Comparison of ENCODE assay signal across 8 cellular contexts in genomic region chr1:67735806-67736627, GRCh38. TPM values are rescaled to one million over a fixed set of nuclear protein-coding genes. Genes with fewer than 3 reads are reported as not detected.
DNase-seq lines count a peak whose midpoint lies in the region; ATAC-seq, FAIRE-seq and TF ChIP-seq lines count a peak whose summit lies in the region.

No MANE protein-coding gene starts in this region.

- H3K9me1 ChIP-seq in keratinocyte (ENCODE audit: control insufficient read depth, extremely low read depth, insufficient read depth, low read length): no peaks in the 10 kb centered on the region

- peak; percentile 97 for FAIRE-seq in keratinocyte (lab: Jason Lieb, UNC)

- peaks cover 53% of the 10 kb centered on the region for H3K79me2 ChIP-seq in keratinocyte (ENCODE audit: control insufficient read depth, insufficient read depth, low read length)

- H3K4me2 ChIP-seq in keratinocyte (ENCODE audit: control insufficient read depth, extremely low read depth, insufficient read depth, low read depth, low read length): peak overlapping the region; percentile 90

- DNase-seq in DMS 273 treated with DMSO at 0.1 percent for 48 hours (lab: John Stamatoyannopoulos, UW) (peak; percentile 52), GM20000 (ENCODE audit: low spot score) (peak; percentile 46), SK-N-MC (ENCODE audit: low read depth, low spot score) (peak; percentile 55), astrocyte of the spinal cord (ENCODE audit: low read depth, low spot score) (peak; percentile 94), keratinocyte (ENCODE audit: low read depth, low spot score) (no peak), smooth muscle cell of the brain vasculature (ENCODE audit: low read depth, low spot score) (peak; percentile 91), NCI-H82 (lab: John Stamatoyannopoulos, UW) (no peak)

- no peaks in the 10 kb centered on the region for H3K27me3 ChIP-seq in keratinocyte (ENCODE audit: control insufficient read depth, extremely low read depth, insufficient read depth, low read length)

- H2AFZ ChIP-seq in keratinocyte (ENCODE audit: control insufficient read depth, low read length): peak overlapping the region; percentile 45

- no peaks in the 10 kb centered on the region for H4K20me1 ChIP-seq in keratinocyte (ENCODE audit: control insufficient read depth, extremely low read depth, insufficient read depth, low read length)

- H3K36me3 ChIP-seq in SK-N-MC (ENCODE audit: insufficient read depth, low read length) (no peaks in the 10 kb centered on the region), keratinocyte (ENCODE audit: control insufficient read depth in 2 of 2, extremely low read depth in 1 of 2, insufficient read depth in 2 of 2, low read length in 2 of 2) (peaks cover 6 to 12% of the 10 kb centered on the region in 2 experiments)

- H3K4me1 ChIP-seq in keratinocyte (ENCODE audit: control insufficient read depth, extremely low read depth, insufficient read depth, low read length): peaks cover 33% of the 10 kb centered on the region

- no peak overlapping the region for H3K27ac ChIP-seq in SK-N-MC
- peak overlapping the region; percentile 87 for H3K27ac ChIP-seq in keratinocyte (ENCODE audit: control insufficient read depth, insufficient read depth, low read length)

- in situ Hi-C loops in astrocyte of the spinal cord (cut with HindIII; ENCODE audit: low sequenced_read_pairs): no loop called here

- peak; percentile 94 for ATAC-seq in HG03571 (IDR thresholded peaks at IDR 0.05; ENCODE audit: unreplicated experiment)

- H3K9ac ChIP-seq in SK-N-MC (ENCODE audit: insufficient read length) (no peak overlapping the region), keratinocyte (ENCODE audit: control insufficient read depth, extremely low read depth, insufficient read depth, low read length) (peak overlapping the region; percentile 66)

- H3K4me3 ChIP-seq in SK-N-MC (no peak overlapping the region), astrocyte of the spinal cord (ENCODE audit: low read depth, low read length) (no peak overlapping the region), keratinocyte (ENCODE audit: control insufficient read depth in 2 of 3, extremely low read depth in 1 of 3, insufficient read depth in 2 of 3, low read depth in 1 of 3, low read length in 3 of 3) (peak overlapping the region in 2 of 3 experiments; percentile 34 to 40)

- H3K9me3 ChIP-seq in SK-N-MC (ENCODE audit: low read depth, low read length) (no peaks in the 10 kb centered on the region), keratinocyte (ENCODE audit: control insufficient read depth, low read depth, low read length) (no peaks in the 10 kb centered on the region)

- dilution Hi-C loops in keratinocyte (cut with MboI; ENCODE audit: extremely low pct_ligation_motif_present, low sequenced_read_pairs): no loop called here

- TF ChIP-seq CTCF in GM20000 (IDR thresholded peaks at IDR 0.05; ENCODE audit: extremely low read depth, missing control alignments): no peak
- TF ChIP-seq CTCF in astrocyte of the spinal cord (IDR thresholded peaks at IDR 0.05; ENCODE audit: low read depth, low read length): no peak
- no peak for TF ChIP-seq CTCF in keratinocyte (optimal IDR thresholded peaks at IDR 0.05 in 1 of 3, IDR thresholded peaks at IDR 0.05 in 1 of 3, conservative IDR thresholded peaks at IDR 0.05 in 1 of 3; ENCODE audit: extremely low read depth in 1 of 3, insufficient read depth in 2 of 3, low read length in 3 of 3)

RNA-seq across cellular contexts. Expression of gene GADD45A, which starts 51.0 kb away (rescaled TPM):
- polyA plus RNA-seq in keratinocyte: 109 to 151 TPM (median 124 TPM) in 3 replicates
- polyA plus RNA-seq in keratinocyte (2011; ENCODE audit: low read depth): 1,390 TPM
- polyA plus RNA-seq in keratinocyte (2011; cell fraction: cytosol; rRNA removed): 126 and 131 TPM in 2 replicates
- polyA plus RNA-seq in keratinocyte (2011; cell fraction: nucleus; rRNA removed): 339 and 428 TPM in 2 replicates
- 154 and 570 TPM in 2 replicates for polyA plus RNA-seq in keratinocyte (2012; ENCODE audit: low replicate concordance)
- 14.5 to 23.3 TPM (median 21.1 TPM) in 3 replicates for polyA minus RNA-seq in keratinocyte
- 74.4 TPM for polyA minus RNA-seq in keratinocyte (2011; cell fraction: cytosol; rRNA and poly(A)+ RNA removed)
- polyA minus RNA-seq in keratinocyte (2011; cell fraction: nucleus; rRNA and poly(A)+ RNA removed): 88.8 and 96.5 TPM in 2 replicates

Comparison
In these comparisons a context has a peak if more than half of its experiments do, and no peak if none do; other contexts are left out.
1. DNase-seq: peak in DMS 273 treated with DMSO at 0.1 percent for 48 hours (single experiment), GM20000 (single experiment), SK-N-MC (single experiment), astrocyte of the spinal cord (single experiment) and smooth muscle cell of the brain vasculature (single experiment); none in keratinocyte (single experiment) and NCI-H82 (single experiment).
2. H3K4me3 ChIP-seq: peak in keratinocyte (2 of 3); none in SK-N-MC (single experiment) and astrocyte of the spinal cord (single experiment).